In genomic region chr9:127344373-127344995, GRCh38 we compare ENCODE assay signal across 27 cellular contexts. TPM values are rescaled to one million over a fixed set of nuclear protein-coding genes. Genes with fewer than 3 reads are reported as not detected.
DNase-seq lines count a peak whose midpoint lies in the region; ATAC-seq and TF ChIP-seq lines count a peak whose summit lies in the region.
"Had no signal": no experiment of that assay in that cellular context is flagged by ENCODE, and none has a peak within 500 bp of the region (broad histone marks: within the 10 kb centered on the region; RNA-seq: fewer than 3 reads in every experiment).

No MANE protein-coding gene starts in this region.

- TF ChIP-seq CTCF in coronary artery (IDR thresholded peaks at IDR 0.05) = no peak

- no peak overlapping the region for H3K14ac ChIP-seq in trophoblast cell (ENCODE audit: low read length)

- no peaks in the 10 kb centered on the region for H3K9me3 Mint-ChIP-seq in activated T-helper 17 cell treated with anti-CD3 and anti-CD28 coated beads, Interleukin-2, amount 50 U/mL, for 72 hours
- H3K9me3 Mint-ChIP-seq: activated naive CD4-positive, alpha-beta T cell treated with anti-CD3 and anti-CD28 coated beads for 36 hours; activated T-cell treated with anti-CD3 and anti-CD28 coated beads, Interleukin-2, amount 50 U/mL, for 4 hours; effector memory CD8-positive, alpha-beta T cell; IgD-negative memory B cell had no signal

- H3K4me1 ChIP-seq in Karpas-422 (ENCODE audit: low read length) (no peaks in the 10 kb centered on the region), trophoblast cell (ENCODE audit: control insufficient read depth in 1 of 2, insufficient read depth in 2 of 2, low read length in 2 of 2) (peaks cover 5 to 7% of the 10 kb centered on the region in 2 experiments)

- no peaks in the 10 kb centered on the region for H3K79me2 ChIP-seq in Karpas-422 (ENCODE audit: low read length)
- no peaks in the 10 kb centered on the region for H3K79me2 ChIP-seq in trophoblast cell (ENCODE audit: control insufficient read depth, insufficient read depth, low read length, poor library complexity)

- no peaks in the 10 kb centered on the region for H3K9me2 ChIP-seq in Karpas-422 (replicated peaks; ENCODE audit: insufficient read depth, low read length)

- H3K36me3 Mint-ChIP-seq in activated T-helper 17 cell treated with anti-CD3 and anti-CD28 coated beads, Interleukin-2, amount 50 U/mL, for 72 hours (ENCODE audit: low read depth) = no peaks in the 10 kb centered on the region
- H3K36me3 Mint-ChIP-seq: IgD-negative memory B cell had no signal

- H3K4me3 Mint-ChIP-seq in activated T-helper 17 cell treated with anti-CD3 and anti-CD28 coated beads, Interleukin-2, amount 50 U/mL, for 72 hours = no peak overlapping the region
- H3K4me3 Mint-ChIP-seq: activated CD8-positive, alpha-beta T cell treated with anti-CD3 and anti-CD28 coated beads, Interleukin-2, amount 10 ng/mL, durations not matched to agents 7 days and 5 days; activated naive CD4-positive, alpha-beta T cell treated with anti-CD3 and anti-CD28 coated beads for 36 hours; activated T-cell treated with anti-CD3 and anti-CD28 coated beads, Interleukin-2, amount 50 U/mL, for 4 hours; effector memory CD8-positive, alpha-beta T cell; IgD-negative memory B cell had no signal

- no peak overlapping the region for H2AK5ac ChIP-seq in trophoblast cell (ENCODE audit: low read length)

- H2BK12ac ChIP-seq in trophoblast cell (ENCODE audit: low read length) = no peak overlapping the region

- H3K27me3 Mint-ChIP-seq in activated T-helper 17 cell treated with anti-CD3 and anti-CD28 coated beads, Interleukin-2, amount 50 U/mL, for 72 hours = no peaks in the 10 kb centered on the region
- H3K27me3 Mint-ChIP-seq: effector memory CD8-positive, alpha-beta T cell; IgD-negative memory B cell had no signal

- H2BK120ac ChIP-seq in trophoblast cell (ENCODE audit: insufficient read depth, low read length, poor library complexity) = no peak overlapping the region

- no peak overlapping the region for H3K23ac ChIP-seq in trophoblast cell (ENCODE audit: low read length)

- H3K36me3 ChIP-seq in Karpas-422 (ENCODE audit: insufficient read depth, low read length) (no peaks in the 10 kb centered on the region), trophoblast cell (ENCODE audit: control insufficient read depth in 1 of 2, insufficient read depth in 2 of 2, low read length in 2 of 2) (no peaks in the 10 kb centered on the region)

- H2AFZ ChIP-seq in Karpas-422 (ENCODE audit: low read length) (no peak overlapping the region), trophoblast cell (ENCODE audit: insufficient read depth, low read length, poor library complexity) (no peak overlapping the region)

- no peak overlapping the region for H4K12ac ChIP-seq in trophoblast cell (ENCODE audit: low read depth, low read length)

- H2BK5ac ChIP-seq in trophoblast cell (ENCODE audit: low read depth, low read length, poor library complexity) = no peak overlapping the region

- H4K20me1 ChIP-seq in Karpas-422 (ENCODE audit: insufficient read depth, low read depth, low read length) = no peaks in the 10 kb centered on the region

- H3K9me3 ChIP-seq in Karpas-422 (ENCODE audit: low read length) (no peaks in the 10 kb centered on the region), trophoblast cell (ENCODE audit: insufficient read depth, low read depth, low read length) (no peaks in the 10 kb centered on the region)
- H3K9me3 ChIP-seq: gastroesophageal sphincter, thoracic aorta had no signal

- no peak overlapping the region for H4K8ac ChIP-seq in trophoblast cell (ENCODE audit: low read depth, low read length)

- no peak overlapping the region for H4K91ac ChIP-seq in trophoblast cell (ENCODE audit: low read depth, low read length)

- H3K27me3 ChIP-seq in Karpas-422 (ENCODE audit: low read length) (no peaks in the 10 kb centered on the region), trophoblast cell (ENCODE audit: insufficient read depth, low read length) (no peaks in the 10 kb centered on the region)
- H3K27me3 ChIP-seq: gastroesophageal sphincter had no signal

- no CpG with 5 or more reads among the region's 7 CpGs for WGBS in trophoblast cell (ENCODE audit: extremely low coverage, insufficient coverage, insufficient read length)

- ATAC-seq in activated T-helper 17 cell treated with anti-CD3 and anti-CD28 coated beads, Interleukin-2, amount 50 U/mL, for 72 hours (replicated peaks) = no peak
- ATAC-seq: activated CD8-positive, alpha-beta T cell treated with anti-CD3 and anti-CD28 coated beads, Interleukin-2, amount 10 ng/mL, durations not matched to agents 7 days and 5 days; activated T-cell treated with anti-CD3 and anti-CD28 coated beads, Interleukin-2, amount 50 U/mL, for 4 hours; effector memory CD8-positive, alpha-beta T cell; esophagus mucosa; gastroesophageal sphincter had no signal

- no peaks in the 10 kb centered on the region for H3K4me1 Mint-ChIP-seq in activated T-helper 17 cell treated with anti-CD3 and anti-CD28 coated beads, Interleukin-2, amount 50 U/mL, for 72 hours
- H3K4me1 Mint-ChIP-seq: IgD-negative memory B cell had no signal

- H3K9ac ChIP-seq in Karpas-422 (ENCODE audit: low read length) (no peak overlapping the region), trophoblast cell (ENCODE audit: low read length) (no peak overlapping the region)

- no peak overlapping the region for H3K4ac ChIP-seq in trophoblast cell (ENCODE audit: low read depth, low read length)

- no peak overlapping the region for H3K4me3 ChIP-seq in Karpas-422 (ENCODE audit: low read length)
- H3K4me3 ChIP-seq in coronary artery = no peak overlapping the region
- no peak overlapping the region for H3K4me3 ChIP-seq in trophoblast cell (ENCODE audit: low read depth, low read length)
- H3K4me3 ChIP-seq: gastroesophageal sphincter, thoracic aorta had no signal

- H3K27ac ChIP-seq in Karpas-422 (ENCODE audit: low read length) (no peak overlapping the region), coronary artery (peak overlapping the region; percentile 33 to 39), trophoblast cell (ENCODE audit: low read depth, low read length) (no peak overlapping the region)
- H3K27ac ChIP-seq: gastroesophageal sphincter had no signal

- H3K27ac Mint-ChIP-seq in activated T-helper 17 cell treated with anti-CD3 and anti-CD28 coated beads, Interleukin-2, amount 50 U/mL, for 72 hours = no peak overlapping the region
- H3K27ac Mint-ChIP-seq: activated CD8-positive, alpha-beta T cell treated with anti-CD3 and anti-CD28 coated beads, Interleukin-2, amount 10 ng/mL, durations not matched to agents 7 days and 5 days; activated naive CD4-positive, alpha-beta T cell treated with anti-CD3 and anti-CD28 coated beads for 36 hours; effector memory CD8-positive, alpha-beta T cell; IgD-negative memory B cell had no signal

- H3K4me2 ChIP-seq in Karpas-422 (ENCODE audit: low read depth, low read length, poor library complexity, severe bottlenecking) (no peak overlapping the region), trophoblast cell (ENCODE audit: low read length) (no peak overlapping the region)

- no peaks in the 10 kb centered on the region for H3K79me1 ChIP-seq in trophoblast cell (ENCODE audit: low read length)

- no peak overlapping the region for H3K18ac ChIP-seq in trophoblast cell (ENCODE audit: low read length)

- DNase-seq in EH (ENCODE audit: low read depth) (peak; percentile 58), Karpas-422 (peak; percentile 14), coronary artery (ENCODE audit: low spot score) (no peak), trophoblast cell (peak; percentile 68 to 89), SHP77 (lab: John Stamatoyannopoulos, UW) (no peak), DMS53 (lab: John Stamatoyannopoulos, UW) (no peak), T-helper 1 cell (no peak)
- DNase-seq: activated CD4-positive, CD25-positive, alpha-beta regulatory T cell treated with anti-CD3 and anti-CD28 coated beads, Interleukin-2, amount 50 U/mL, for 72 hours; activated CD8-positive, alpha-beta T cell treated with anti-CD3 and anti-CD28 coated beads, Interleukin-2, amount 10 ng/mL, durations not matched to agents 7 days and 5 days; activated naive CD4-positive, alpha-beta T cell treated with anti-CD3 and anti-CD28 coated beads for 36 hours; activated T-cell treated with anti-CD3 and anti-CD28 coated beads, Interleukin-2, amount 50 U/mL, for 4 hours; AML-193; effector memory CD8-positive, alpha-beta T cell; GOT3; kidney; MM.1S; NCI-H1436; NCI-H2107; NCI-H69; stimulated activated CD4-positive, alpha-beta T cell treated with anti-CD3 and anti-CD28 coated beads, Interleukin-2, amount 100 ng/mL, for 48 hours; stimulated activated naive CD4-positive, alpha-beta T cell treated with Interleukin-2 at 50 U/mL for 16 hours; SW 1271 had no signal

RNA-seq across cellular contexts. Expression of gene SLC2A8, which starts 52.5 kb away (rescaled TPM):
- 11.3 and 29.4 TPM in 2 replicates for total RNA-seq in Karpas-422 (2014; rRNA removed; shearing (Covaris generic); ENCODE audit: low replicate concordance)
- 31.3 and 31.4 TPM in 2 replicates for polyA plus RNA-seq in trophoblast cell (2013)
- 1 to 10 TPM; 3.0 TPM for total RNA-seq in activated T-helper 17 cell treated with anti-CD3 and anti-CD28 coated beads, Interleukin-2, amount 50 U/mL, for 72 hours

Comparison
In these comparisons a context has a peak if more than half of its experiments do, and no peak if none do; other contexts are left out.
1. DNase-seq: peak in EH (single experiment), Karpas-422 (single experiment) and trophoblast cell (2 of 2); none in coronary artery (single experiment), SHP77 (0 of 2), DMS53 (single experiment) and T-helper 1 cell (0 of 5).
2. H3K27ac ChIP-seq: peak in coronary artery (2 of 2); none in Karpas-422 (single experiment) and trophoblast cell (single experiment).